In genomic region chr14:23547924-23548323, GRCh38 we compare ENCODE assay signal across 1 cellular context.
A peak's percentile ranks its signal among the peaks of the same experiment; 100 is the strongest.
TF ChIP-seq lines count a peak whose summit lies in the region.

No MANE protein-coding gene starts in this region.

TF ChIP-seq in HepG2, 621 proteins besides CTCF, POLR2A, EP300 and RAD21 (continues in another document):
- TF ChIP-seq ZKSCAN5 (CRISPR knock-in tag; IDR thresholded peaks at IDR 0.05), result no peak
- no peak for TF ChIP-seq TRIM24 (CRISPR knock-in tag; IDR thresholded peaks at IDR 0.05)
- TF ChIP-seq MXD4 (CRISPR knock-in tag; IDR thresholded peaks at IDR 0.05), result no peak
- no peak for TF ChIP-seq DMAP1 (CRISPR knock-in tag; IDR thresholded peaks at IDR 0.05)
- no peak for TF ChIP-seq JUN (CRISPR knock-in tag; IDR thresholded peaks at IDR 0.05)
- TF ChIP-seq ZFP1 (CRISPR knock-in tag; IDR thresholded peaks at IDR 0.05), result no peak
- 0 out of 2 replicates have a peak, but pooled peaks have one; percentile 30 for TF ChIP-seq BORCS8-MEF2B (CRISPR knock-in tag; IDR thresholded peaks at IDR 0.05)
- peak; percentile 89 for TF ChIP-seq ZNF282 (IDR thresholded peaks at IDR 0.05; ENCODE audit: partially characterized antibody)
- no peak for TF ChIP-seq ZNF629 (CRISPR knock-in tag; conservative IDR thresholded peaks at IDR 0.05)
- TF ChIP-seq ZNF446 (CRISPR knock-in tag; IDR thresholded peaks at IDR 0.05), result no peak
- TF ChIP-seq ARID3A (IDR thresholded peaks at IDR 0.05; ENCODE audit: low read depth, low read length), result no peak
- no peak for TF ChIP-seq NFE2L1 (CRISPR knock-in tag; IDR thresholded peaks at IDR 0.05; ENCODE audit: borderline replicate concordance)
- no peak for TF ChIP-seq MTA3 (CRISPR knock-in tag; IDR thresholded peaks at IDR 0.05)
- 0 out of 2 replicates have a peak, but pooled peaks have one; percentile 35 for TF ChIP-seq HIVEP1 (CRISPR knock-in tag; IDR thresholded peaks at IDR 0.05)
- no peak for TF ChIP-seq SRY (CRISPR knock-in tag; IDR thresholded peaks at IDR 0.05)
- no peak for TF ChIP-seq SIN3B (IDR thresholded peaks at IDR 0.05; ENCODE audit: low read length)
- TF ChIP-seq ISX (CRISPR knock-in tag; conservative IDR thresholded peaks at IDR 0.05), result no peak
- TF ChIP-seq TAF1 (CRISPR knock-in tag; IDR thresholded peaks at IDR 0.05), result no peak
- no peak for TF ChIP-seq STAG1 (CRISPR knock-in tag; IDR thresholded peaks at IDR 0.05)
- TF ChIP-seq TBX3 (IDR thresholded peaks at IDR 0.05; ENCODE audit: borderline replicate concordance), result no peak
- TF ChIP-seq MAFF (IDR thresholded peaks at IDR 0.05; ENCODE audit: low read depth, low read length), result no peak
- no peak for TF ChIP-seq ZNF501 (CRISPR knock-in tag; IDR thresholded peaks at IDR 0.05)
- TF ChIP-seq GATAD2A (CRISPR knock-in tag; IDR thresholded peaks at IDR 0.05), result no peak
- TF ChIP-seq FLYWCH1 (CRISPR knock-in tag; IDR thresholded peaks at IDR 0.05), result peak; percentile 77; the same call in 1 of the 2 replicates
- TF ChIP-seq ARID5B (CRISPR knock-in tag; IDR thresholded peaks at IDR 0.05), result no peak
- TF ChIP-seq CBX2 (IDR thresholded peaks at IDR 0.05; ENCODE audit: low read depth, low read length), result no peak
- TF ChIP-seq CBX2 (CRISPR knock-in tag; IDR thresholded peaks at IDR 0.05; ENCODE audit: low read depth), result no peak
- TF ChIP-seq ZHX2 (IDR thresholded peaks at IDR 0.05; ENCODE audit: low read depth), result no peak
- no peak for TF ChIP-seq ZHX2 (CRISPR knock-in tag; IDR thresholded peaks at IDR 0.05; ENCODE audit: borderline replicate concordance)
- 0 out of 2 replicates have a peak, but pooled peaks have one; percentile 27 for TF ChIP-seq SP4 (CRISPR knock-in tag; IDR thresholded peaks at IDR 0.05)
- TF ChIP-seq FOXP1 (IDR thresholded peaks at IDR 0.05), result no peak
- no peak for TF ChIP-seq FOXP1 (CRISPR knock-in tag; IDR thresholded peaks at IDR 0.05)
- TF ChIP-seq TFDP2 (CRISPR knock-in tag; IDR thresholded peaks at IDR 0.05), result no peak
- TF ChIP-seq SMARCE1 (IDR thresholded peaks at IDR 0.05; ENCODE audit: borderline replicate concordance), result no peak
- no peak for TF ChIP-seq ZKSCAN8 (CRISPR knock-in tag; IDR thresholded peaks at IDR 0.05; ENCODE audit: borderline replicate concordance)
- TF ChIP-seq GLMP (CRISPR knock-in tag; IDR thresholded peaks at IDR 0.05; ENCODE audit: borderline replicate concordance), result no peak
- no peak for TF ChIP-seq CHCHD3 (CRISPR knock-in tag; IDR thresholded peaks at IDR 0.05)
- no peak for TF ChIP-seq ZNF619 (CRISPR knock-in tag; IDR thresholded peaks at IDR 0.05)
- TF ChIP-seq SMYD3 (CRISPR knock-in tag; IDR thresholded peaks at IDR 0.05), result no peak
- no peak for TF ChIP-seq NR2F6 (IDR thresholded peaks at IDR 0.05)
- TF ChIP-seq NR2F6 (CRISPR knock-in tag; IDR thresholded peaks at IDR 0.05), result no peak
- no peak for TF ChIP-seq SATB2 (CRISPR knock-in tag; IDR thresholded peaks at IDR 0.05)
- no peak for TF ChIP-seq ZSCAN22 (CRISPR knock-in tag; IDR thresholded peaks at IDR 0.05)
- TF ChIP-seq ZNF281 (CRISPR knock-in tag; IDR thresholded peaks at IDR 0.05; ENCODE audit: borderline replicate concordance), result no peak
- TF ChIP-seq IKZF1 (IDR thresholded peaks at IDR 0.05), result peak; percentile 91
- no peak for TF ChIP-seq ZNF333 (CRISPR knock-in tag; IDR thresholded peaks at IDR 0.05; ENCODE audit: borderline replicate concordance)
- no peak for TF ChIP-seq RBM22 (optimal IDR thresholded peaks at IDR 0.05; ENCODE audit: low read length)
- TF ChIP-seq ADNP (CRISPR knock-in tag; IDR thresholded peaks at IDR 0.05), result no peak
- no peak for TF ChIP-seq ATF2 (CRISPR knock-in tag; IDR thresholded peaks at IDR 0.05)
- no peak for TF ChIP-seq ZNF768 (CRISPR knock-in tag; IDR thresholded peaks at IDR 0.05)
- no peak for TF ChIP-seq MAX (IDR thresholded peaks at IDR 0.05)
- TF ChIP-seq RFX5 (IDR thresholded peaks at IDR 0.05; ENCODE audit: low read depth, low read length), result no peak
- TF ChIP-seq ZBTB38 (CRISPR knock-in tag; IDR thresholded peaks at IDR 0.05), result no peak
